Comparison of ENCODE assay signal across 1 cellular context in the genomic region with DNA sequence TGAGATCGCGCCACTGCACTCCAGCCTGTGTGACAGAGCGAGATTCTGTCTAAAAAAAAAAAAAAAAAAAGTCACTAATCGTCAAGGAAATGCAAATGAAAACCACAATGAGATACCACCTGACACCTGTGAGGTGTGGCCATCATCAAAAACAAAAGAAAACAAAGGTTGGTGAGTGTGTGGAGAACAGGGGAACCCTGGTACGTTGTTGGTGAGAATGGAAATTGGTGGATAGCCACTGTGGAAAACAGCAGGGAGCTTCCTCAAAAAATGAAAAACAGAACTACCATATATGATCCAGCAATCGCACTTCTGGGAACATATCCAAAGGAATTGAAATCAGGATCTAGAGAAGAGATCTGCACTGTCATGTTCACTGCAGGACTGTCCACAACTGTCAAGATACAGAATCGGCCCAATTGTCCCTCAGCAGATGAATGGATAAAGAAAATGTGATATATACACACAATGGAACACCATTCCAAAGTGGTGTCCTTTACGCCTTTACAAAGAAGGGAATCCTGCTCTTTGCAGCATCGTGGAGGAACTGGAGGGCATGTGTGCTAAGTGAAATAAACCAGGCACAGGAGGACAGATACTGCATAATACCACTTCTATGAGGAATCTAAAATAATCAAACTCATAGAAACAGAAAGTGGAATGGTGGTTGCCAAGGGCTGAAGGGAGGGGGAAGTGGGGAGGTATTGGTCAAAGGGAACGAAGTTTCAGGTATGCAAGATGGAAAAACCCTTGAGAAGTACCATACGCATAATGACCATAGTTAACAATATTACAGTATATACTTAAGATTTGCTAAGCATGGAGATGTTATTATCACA.
A peak's percentile ranks its signal among the peaks of the same experiment; 100 is the strongest.
TF ChIP-seq lines count a peak whose summit lies in the region.

No MANE protein-coding gene starts in this region.

TF ChIP-seq in GM12878, 131 proteins besides CTCF, POLR2A, EP300 and RAD21 (continued from another document and continues in another):
- TF ChIP-seq, protein P1, sequence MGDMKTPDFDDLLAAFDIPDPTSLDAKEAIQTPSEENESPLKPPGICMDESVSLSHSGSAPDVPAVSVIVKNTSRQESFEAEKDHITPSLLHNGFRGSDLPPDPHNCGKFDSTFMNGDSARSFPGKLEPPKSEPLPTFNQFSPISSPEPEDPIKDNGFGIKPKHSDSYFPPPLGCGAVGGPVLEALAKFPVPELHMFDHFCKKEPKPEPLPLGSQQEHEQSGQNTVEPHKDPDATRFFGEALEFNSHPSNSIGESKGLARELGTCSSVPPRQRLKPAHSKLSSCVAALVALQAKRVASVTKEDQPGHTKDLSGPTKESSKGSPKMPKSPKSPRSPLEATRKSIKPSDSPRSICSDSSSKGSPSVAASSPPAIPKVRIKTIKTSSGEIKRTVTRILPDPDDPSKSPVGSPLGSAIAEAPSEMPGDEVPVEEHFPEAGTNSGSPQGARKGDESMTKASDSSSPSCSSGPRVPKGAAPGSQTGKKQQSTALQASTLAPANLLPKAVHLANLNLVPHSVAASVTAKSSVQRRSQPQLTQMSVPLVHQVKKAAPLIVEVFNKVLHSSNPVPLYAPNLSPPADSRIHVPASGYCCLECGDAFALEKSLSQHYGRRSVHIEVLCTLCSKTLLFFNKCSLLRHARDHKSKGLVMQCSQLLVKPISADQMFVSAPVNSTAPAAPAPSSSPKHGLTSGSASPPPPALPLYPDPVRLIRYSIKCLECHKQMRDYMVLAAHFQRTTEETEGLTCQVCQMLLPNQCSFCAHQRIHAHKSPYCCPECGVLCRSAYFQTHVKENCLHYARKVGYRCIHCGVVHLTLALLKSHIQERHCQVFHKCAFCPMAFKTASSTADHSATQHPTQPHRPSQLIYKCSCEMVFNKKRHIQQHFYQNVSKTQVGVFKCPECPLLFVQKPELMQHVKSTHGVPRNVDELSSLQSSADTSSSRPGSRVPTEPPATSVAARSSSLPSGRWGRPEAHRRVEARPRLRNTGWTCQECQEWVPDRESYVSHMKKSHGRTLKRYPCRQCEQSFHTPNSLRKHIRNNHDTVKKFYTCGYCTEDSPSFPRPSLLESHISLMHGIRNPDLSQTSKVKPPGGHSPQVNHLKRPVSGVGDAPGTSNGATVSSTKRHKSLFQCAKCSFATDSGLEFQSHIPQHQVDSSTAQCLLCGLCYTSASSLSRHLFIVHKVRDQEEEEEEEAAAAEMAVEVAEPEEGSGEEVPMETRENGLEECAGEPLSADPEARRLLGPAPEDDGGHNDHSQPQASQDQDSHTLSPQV (IDR thresholded peaks at IDR 0.05), result no peak
- TF ChIP-seq FOXM1 (IDR thresholded peaks at IDR 0.05; ENCODE audit: low read depth, low read length) (no peak), RUNX3 (IDR thresholded peaks at IDR 0.05; ENCODE audit: low read length) (peak; percentile 86), TBL1XR1 (IDR thresholded peaks at IDR 0.05; ENCODE audit: low read depth, low read length) (peak; percentile 45; the same call in 1 of the 2 replicates), SIX5 (IDR thresholded peaks at IDR 0.05; ENCODE audit: low read depth, low read length, severe bottlenecking) (no peak), BCL11A (IDR thresholded peaks at IDR 0.05; ENCODE audit: low read depth, low read length) (peak; percentile 65; the same call in 1 of the 2 replicates), MXI1 (IDR thresholded peaks at IDR 0.05; ENCODE audit: low read depth, low read length) (peak; percentile 40; the same call in 1 of the 2 replicates), IKZF1 (conservative IDR thresholded peaks at IDR 0.05) (peak; percentile 58), BHLHE40 (IDR thresholded peaks at IDR 0.05; ENCODE audit: borderline replicate concordance in 1 of 2, low read depth in 2 of 2, low read length in 1 of 2) (peak in 1 of 2 experiments; percentile 42; a peak in 2 of 4 replicates), HCFC1 (IDR thresholded peaks at IDR 0.05; ENCODE audit: low read length) (no peak), TCF12 (IDR thresholded peaks at IDR 0.05; ENCODE audit: low read depth, low read length) (no peak), NRF1 (conservative IDR thresholded peaks at IDR 0.05; ENCODE audit: low read depth, low read length) (no peak), BMI1 (IDR thresholded peaks at IDR 0.05; ENCODE audit: borderline replicate concordance) (peak; percentile 75; the same call in 1 of the 2 replicates), RBBP5 (conservative IDR thresholded peaks at IDR 0.05) (no peak), ETV6 (conservative IDR thresholded peaks at IDR 0.05 in 1 of 2, IDR thresholded peaks at IDR 0.05 in 1 of 2; ENCODE audit: borderline replicate concordance in 1 of 2, low read depth in 1 of 2) (0 out of 4 replicates have a peak, but pooled peaks of 1 of the 2 experiments have one; percentile 19), SUPT20H (IDR thresholded peaks at IDR 0.05; ENCODE audit: borderline replicate concordance, control insufficient read depth, low read depth, low read length) (no peak), NFYA (IDR thresholded peaks at IDR 0.05; ENCODE audit: borderline replicate concordance, low read depth, low read length) (no peak), YBX1 (IDR thresholded peaks at IDR 0.05) (no peak), KAT2A (conservative IDR thresholded peaks at IDR 0.05; ENCODE audit: control insufficient read depth, low read depth, low read length) (no peak), POLR2AphosphoS2 (IDR thresholded peaks at IDR 0.05; ENCODE audit: low read depth, low read length) (no peak), CHD1 (IDR thresholded peaks at IDR 0.05; ENCODE audit: low read depth, low read length) (no peak), EED (IDR thresholded peaks at IDR 0.05; ENCODE audit: low read depth) (peak; percentile 6; the same call in 1 of the 2 replicates), CHD4 (IDR thresholded peaks at IDR 0.05) (no peak), SMARCA5 (IDR thresholded peaks at IDR 0.05) (peak; percentile 91), TCF3 (IDR thresholded peaks at IDR 0.05; ENCODE audit: borderline replicate concordance, insufficient read depth, low read depth, low read length) (0 out of 2 replicates have a peak, but pooled peaks have one; percentile 61), CBX5 (IDR thresholded peaks at IDR 0.05; ENCODE audit: low read depth) (no peak), SREBF1 (IDR thresholded peaks at IDR 0.05; ENCODE audit: low read length) (no peak), POLR2AphosphoS5 (IDR thresholded peaks at IDR 0.05; ENCODE audit: low read length) (no peak; the same call in 1 of the 2 replicates)
- TF ChIP-seq, protein P2, sequence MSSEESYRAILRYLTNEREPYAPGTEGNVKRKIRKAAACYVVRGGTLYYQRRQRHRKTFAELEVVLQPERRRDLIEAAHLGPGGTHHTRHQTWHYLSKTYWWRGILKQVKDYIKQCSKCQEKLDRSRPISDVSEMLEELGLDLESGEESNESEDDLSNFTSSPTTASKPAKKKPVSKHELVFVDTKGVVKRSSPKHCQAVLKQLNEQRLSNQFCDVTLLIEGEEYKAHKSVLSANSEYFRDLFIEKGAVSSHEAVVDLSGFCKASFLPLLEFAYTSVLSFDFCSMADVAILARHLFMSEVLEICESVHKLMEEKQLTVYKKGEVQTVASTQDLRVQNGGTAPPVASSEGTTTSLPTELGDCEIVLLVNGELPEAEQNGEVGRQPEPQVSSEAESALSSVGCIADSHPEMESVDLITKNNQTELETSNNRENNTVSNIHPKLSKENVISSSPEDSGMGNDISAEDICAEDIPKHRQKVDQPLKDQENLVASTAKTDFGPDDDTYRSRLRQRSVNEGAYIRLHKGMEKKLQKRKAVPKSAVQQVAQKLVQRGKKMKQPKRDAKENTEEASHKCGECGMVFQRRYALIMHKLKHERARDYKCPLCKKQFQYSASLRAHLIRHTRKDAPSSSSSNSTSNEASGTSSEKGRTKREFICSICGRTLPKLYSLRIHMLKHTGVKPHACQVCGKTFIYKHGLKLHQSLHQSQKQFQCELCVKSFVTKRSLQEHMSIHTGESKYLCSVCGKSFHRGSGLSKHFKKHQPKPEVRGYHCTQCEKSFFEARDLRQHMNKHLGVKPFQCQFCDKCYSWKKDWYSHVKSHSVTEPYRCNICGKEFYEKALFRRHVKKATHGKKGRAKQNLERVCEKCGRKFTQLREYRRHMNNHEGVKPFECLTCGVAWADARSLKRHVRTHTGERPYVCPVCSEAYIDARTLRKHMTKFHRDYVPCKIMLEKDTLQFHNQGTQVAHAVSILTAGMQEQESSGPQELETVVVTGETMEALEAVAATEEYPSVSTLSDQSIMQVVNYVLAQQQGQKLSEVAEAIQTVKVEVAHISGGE (CRISPR knock-in tag; IDR thresholded peaks at IDR 0.05), result no peak
- TF ChIP-seq, protein P3, sequence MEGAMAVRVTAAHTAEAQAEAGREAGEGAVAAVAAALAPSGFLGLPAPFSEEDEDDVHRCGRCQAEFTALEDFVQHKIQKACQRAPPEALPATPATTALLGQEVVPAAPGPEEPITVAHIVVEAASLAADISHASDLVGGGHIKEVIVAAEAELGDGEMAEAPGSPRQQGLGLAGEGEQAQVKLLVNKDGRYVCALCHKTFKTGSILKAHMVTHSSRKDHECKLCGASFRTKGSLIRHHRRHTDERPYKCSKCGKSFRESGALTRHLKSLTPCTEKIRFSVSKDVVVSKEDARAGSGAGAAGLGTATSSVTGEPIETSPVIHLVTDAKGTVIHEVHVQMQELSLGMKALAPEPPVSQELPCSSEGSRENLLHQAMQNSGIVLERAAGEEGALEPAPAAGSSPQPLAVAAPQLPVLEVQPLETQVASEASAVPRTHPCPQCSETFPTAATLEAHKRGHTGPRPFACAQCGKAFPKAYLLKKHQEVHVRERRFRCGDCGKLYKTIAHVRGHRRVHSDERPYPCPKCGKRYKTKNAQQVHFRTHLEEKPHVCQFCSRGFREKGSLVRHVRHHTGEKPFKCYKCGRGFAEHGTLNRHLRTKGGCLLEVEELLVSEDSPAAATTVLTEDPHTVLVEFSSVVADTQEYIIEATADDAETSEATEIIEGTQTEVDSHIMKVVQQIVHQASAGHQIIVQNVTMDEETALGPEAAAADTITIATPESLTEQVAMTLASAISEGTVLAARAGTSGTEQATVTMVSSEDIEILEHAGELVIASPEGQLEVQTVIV (IDR thresholded peaks at IDR 0.05; ENCODE audit: borderline replicate concordance, partially characterized antibody), result no peak
- TF ChIP-seq, protein P4, sequence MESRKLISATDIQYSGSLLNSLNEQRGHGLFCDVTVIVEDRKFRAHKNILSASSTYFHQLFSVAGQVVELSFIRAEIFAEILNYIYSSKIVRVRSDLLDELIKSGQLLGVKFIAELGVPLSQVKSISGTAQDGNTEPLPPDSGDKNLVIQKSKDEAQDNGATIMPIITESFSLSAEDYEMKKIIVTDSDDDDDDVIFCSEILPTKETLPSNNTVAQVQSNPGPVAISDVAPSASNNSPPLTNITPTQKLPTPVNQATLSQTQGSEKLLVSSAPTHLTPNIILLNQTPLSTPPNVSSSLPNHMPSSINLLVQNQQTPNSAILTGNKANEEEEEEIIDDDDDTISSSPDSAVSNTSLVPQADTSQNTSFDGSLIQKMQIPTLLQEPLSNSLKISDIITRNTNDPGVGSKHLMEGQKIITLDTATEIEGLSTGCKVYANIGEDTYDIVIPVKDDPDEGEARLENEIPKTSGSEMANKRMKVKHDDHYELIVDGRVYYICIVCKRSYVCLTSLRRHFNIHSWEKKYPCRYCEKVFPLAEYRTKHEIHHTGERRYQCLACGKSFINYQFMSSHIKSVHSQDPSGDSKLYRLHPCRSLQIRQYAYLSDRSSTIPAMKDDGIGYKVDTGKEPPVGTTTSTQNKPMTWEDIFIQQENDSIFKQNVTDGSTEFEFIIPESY (IDR thresholded peaks at IDR 0.05), result no peak
- TF ChIP-seq, protein P5, sequence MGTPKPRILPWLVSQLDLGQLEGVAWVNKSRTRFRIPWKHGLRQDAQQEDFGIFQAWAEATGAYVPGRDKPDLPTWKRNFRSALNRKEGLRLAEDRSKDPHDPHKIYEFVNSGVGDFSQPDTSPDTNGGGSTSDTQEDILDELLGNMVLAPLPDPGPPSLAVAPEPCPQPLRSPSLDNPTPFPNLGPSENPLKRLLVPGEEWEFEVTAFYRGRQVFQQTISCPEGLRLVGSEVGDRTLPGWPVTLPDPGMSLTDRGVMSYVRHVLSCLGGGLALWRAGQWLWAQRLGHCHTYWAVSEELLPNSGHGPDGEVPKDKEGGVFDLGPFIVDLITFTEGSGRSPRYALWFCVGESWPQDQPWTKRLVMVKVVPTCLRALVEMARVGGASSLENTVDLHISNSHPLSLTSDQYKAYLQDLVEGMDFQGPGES (IDR thresholded peaks at IDR 0.05), result no peak
- TF ChIP-seq, protein P6, sequence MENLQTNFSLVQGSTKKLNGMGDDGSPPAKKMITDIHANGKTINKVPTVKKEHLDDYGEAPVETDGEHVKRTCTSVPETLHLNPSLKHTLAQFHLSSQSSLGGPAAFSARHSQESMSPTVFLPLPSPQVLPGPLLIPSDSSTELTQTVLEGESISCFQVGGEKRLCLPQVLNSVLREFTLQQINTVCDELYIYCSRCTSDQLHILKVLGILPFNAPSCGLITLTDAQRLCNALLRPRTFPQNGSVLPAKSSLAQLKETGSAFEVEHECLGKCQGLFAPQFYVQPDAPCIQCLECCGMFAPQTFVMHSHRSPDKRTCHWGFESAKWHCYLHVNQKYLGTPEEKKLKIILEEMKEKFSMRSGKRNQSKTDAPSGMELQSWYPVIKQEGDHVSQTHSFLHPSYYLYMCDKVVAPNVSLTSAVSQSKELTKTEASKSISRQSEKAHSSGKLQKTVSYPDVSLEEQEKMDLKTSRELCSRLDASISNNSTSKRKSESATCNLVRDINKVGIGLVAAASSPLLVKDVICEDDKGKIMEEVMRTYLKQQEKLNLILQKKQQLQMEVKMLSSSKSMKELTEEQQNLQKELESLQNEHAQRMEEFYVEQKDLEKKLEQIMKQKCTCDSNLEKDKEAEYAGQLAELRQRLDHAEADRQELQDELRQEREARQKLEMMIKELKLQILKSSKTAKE (IDR thresholded peaks at IDR 0.05; ENCODE audit: low read depth, poor library complexity, severe bottlenecking), result no peak
- TF ChIP-seq, protein P7, sequence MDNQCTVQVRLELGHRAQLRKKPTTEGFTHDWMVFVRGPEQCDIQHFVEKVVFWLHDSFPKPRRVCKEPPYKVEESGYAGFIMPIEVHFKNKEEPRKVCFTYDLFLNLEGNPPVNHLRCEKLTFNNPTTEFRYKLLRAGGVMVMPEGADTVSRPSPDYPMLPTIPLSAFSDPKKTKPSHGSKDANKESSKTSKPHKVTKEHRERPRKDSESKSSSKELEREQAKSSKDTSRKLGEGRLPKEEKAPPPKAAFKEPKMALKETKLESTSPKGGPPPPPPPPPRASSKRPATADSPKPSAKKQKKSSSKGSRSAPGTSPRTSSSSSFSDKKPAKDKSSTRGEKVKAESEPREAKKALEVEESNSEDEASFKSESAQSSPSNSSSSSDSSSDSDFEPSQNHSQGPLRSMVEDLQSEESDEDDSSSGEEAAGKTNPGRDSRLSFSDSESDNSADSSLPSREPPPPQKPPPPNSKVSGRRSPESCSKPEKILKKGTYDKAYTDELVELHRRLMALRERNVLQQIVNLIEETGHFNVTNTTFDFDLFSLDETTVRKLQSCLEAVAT (IDR thresholded peaks at IDR 0.05), result no peak; the same call in 1 of the 2 replicates
- TF ChIP-seq, protein P8, sequence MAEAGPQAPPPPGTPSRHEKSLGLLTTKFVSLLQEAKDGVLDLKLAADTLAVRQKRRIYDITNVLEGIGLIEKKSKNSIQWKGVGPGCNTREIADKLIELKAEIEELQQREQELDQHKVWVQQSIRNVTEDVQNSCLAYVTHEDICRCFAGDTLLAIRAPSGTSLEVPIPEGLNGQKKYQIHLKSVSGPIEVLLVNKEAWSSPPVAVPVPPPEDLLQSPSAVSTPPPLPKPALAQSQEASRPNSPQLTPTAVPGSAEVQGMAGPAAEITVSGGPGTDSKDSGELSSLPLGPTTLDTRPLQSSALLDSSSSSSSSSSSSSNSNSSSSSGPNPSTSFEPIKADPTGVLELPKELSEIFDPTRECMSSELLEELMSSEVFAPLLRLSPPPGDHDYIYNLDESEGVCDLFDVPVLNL (IDR thresholded peaks at IDR 0.05; ENCODE audit: low read depth, low read length), result no peak
